1 cellular context compared by ENCODE assay signal in the genomic region with DNA sequence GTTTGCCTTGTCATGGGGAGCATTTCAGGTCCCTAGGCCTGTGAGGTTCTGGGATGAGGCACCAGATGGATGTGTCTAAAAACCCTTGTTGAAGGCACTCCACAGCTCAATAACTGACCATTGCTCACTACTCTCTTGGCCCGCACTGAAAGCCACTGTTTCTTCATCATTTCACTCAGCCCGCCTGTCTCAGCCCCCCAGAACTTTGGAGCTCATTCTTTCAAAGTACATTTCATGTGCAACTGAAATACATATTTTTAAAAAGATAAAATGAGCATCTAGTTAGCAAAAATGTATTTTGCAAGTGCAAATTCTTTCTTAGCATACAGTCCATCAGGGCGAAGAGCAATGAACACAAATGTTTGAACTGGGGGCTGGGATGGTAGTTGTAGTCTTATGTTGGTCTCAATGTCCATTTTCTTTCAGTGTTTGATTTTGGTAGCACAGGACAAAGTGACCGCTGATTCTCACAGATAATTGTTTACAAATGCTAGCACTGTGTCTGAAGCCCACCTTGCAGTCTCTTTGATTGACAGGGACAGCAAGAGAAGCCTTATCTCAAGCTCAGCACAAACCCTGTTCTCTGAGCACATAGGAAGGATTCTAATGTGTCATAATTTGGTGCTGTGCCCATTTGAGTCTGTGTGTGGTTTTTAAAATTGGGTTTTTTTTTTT.
TF ChIP-seq lines count a peak whose summit lies in the region.

No MANE protein-coding gene starts in this region.

TF ChIP-seq in HepG2, 621 proteins besides CTCF, POLR2A, EP300 and RAD21 (continued from another document):
- TF ChIP-seq, protein P1, sequence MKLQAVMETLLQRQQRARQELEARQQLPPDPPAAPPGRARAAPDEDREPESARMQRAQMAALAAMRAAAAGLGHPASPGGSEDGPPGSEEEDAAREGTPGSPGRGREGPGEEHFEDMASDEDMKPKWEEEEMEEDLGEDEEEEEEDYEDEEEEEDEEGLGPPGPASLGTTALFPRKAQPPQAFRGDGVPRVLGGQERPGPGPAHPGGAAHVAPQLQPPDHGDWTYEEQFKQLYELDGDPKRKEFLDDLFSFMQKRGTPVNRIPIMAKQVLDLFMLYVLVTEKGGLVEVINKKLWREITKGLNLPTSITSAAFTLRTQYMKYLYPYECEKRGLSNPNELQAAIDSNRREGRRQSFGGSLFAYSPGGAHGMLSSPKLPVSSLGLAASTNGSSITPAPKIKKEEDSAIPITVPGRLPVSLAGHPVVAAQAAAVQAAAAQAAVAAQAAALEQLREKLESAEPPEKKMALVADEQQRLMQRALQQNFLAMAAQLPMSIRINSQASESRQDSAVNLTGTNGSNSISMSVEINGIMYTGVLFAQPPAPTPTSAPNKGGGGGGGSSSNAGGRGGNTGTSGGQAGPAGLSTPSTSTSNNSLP (IDR thresholded peaks at IDR 0.05; ENCODE audit: low read depth, low read length): peak; percentile 90
- TF ChIP-seq ELF3 (CRISPR knock-in tag; IDR thresholded peaks at IDR 0.05): peak; percentile 55; the same call in 1 of the 2 replicates
- TF ChIP-seq KAT8 (CRISPR knock-in tag; IDR thresholded peaks at IDR 0.05): 0 out of 2 replicates have a peak, but pooled peaks have one; percentile 35
- TF ChIP-seq RXRB (CRISPR knock-in tag; IDR thresholded peaks at IDR 0.05; ENCODE audit: borderline replicate concordance): peak; percentile 54; the same call in 1 of the 2 replicates
- TF ChIP-seq HDAC2 (CRISPR knock-in tag; IDR thresholded peaks at IDR 0.05): peak; percentile 82
- peak; percentile 66 for TF ChIP-seq TBX2 (CRISPR knock-in tag; IDR thresholded peaks at IDR 0.05; ENCODE audit: borderline replicate concordance)
- TF ChIP-seq ZNF207 (IDR thresholded peaks at IDR 0.05; ENCODE audit: borderline replicate concordance): no peak
- TF ChIP-seq ZNF557 (CRISPR knock-in tag; IDR thresholded peaks at IDR 0.05): 0 out of 2 replicates have a peak, but pooled peaks have one; percentile 48
- no peak for TF ChIP-seq SOX13 (IDR thresholded peaks at IDR 0.05)
- TF ChIP-seq SOX13 (CRISPR knock-in tag; conservative IDR thresholded peaks at IDR 0.05 in 1 of 2, IDR thresholded peaks at IDR 0.05 in 1 of 2): peak in 1 of 2 experiments; percentile 80; a peak in 2 of 4 replicates
- TF ChIP-seq SIX1 (CRISPR knock-in tag; IDR thresholded peaks at IDR 0.05; ENCODE audit: borderline replicate concordance): peak; percentile 57
- TF ChIP-seq YEATS2 (CRISPR knock-in tag; IDR thresholded peaks at IDR 0.05; ENCODE audit: borderline replicate concordance): peak; percentile 49; the same call in 1 of the 2 replicates
- TF ChIP-seq ZNF343 (CRISPR knock-in tag; IDR thresholded peaks at IDR 0.05): no peak
- no peak for TF ChIP-seq FOXA1 (IDR thresholded peaks at IDR 0.05)
- peak; percentile 77 for TF ChIP-seq FOXA1 (CRISPR knock-in tag; IDR thresholded peaks at IDR 0.05)
- peak; percentile 82 for TF ChIP-seq PHF21A (CRISPR knock-in tag; IDR thresholded peaks at IDR 0.05)
- no peak for TF ChIP-seq HNRNPL (IDR thresholded peaks at IDR 0.05; ENCODE audit: low read depth, low read length)
- peak; percentile 45; the same call in 1 of the 2 replicates for TF ChIP-seq GATA4 (IDR thresholded peaks at IDR 0.05; ENCODE audit: borderline replicate concordance, low read depth)
- peak; percentile 11; the same call in 1 of the 2 replicates for TF ChIP-seq ZNF737 (CRISPR knock-in tag; IDR thresholded peaks at IDR 0.05; ENCODE audit: borderline replicate concordance)
- no peak for TF ChIP-seq TCF12 (IDR thresholded peaks at IDR 0.05)
- TF ChIP-seq TCF12 (CRISPR knock-in tag; IDR thresholded peaks at IDR 0.05): no peak
- TF ChIP-seq, protein P2, sequence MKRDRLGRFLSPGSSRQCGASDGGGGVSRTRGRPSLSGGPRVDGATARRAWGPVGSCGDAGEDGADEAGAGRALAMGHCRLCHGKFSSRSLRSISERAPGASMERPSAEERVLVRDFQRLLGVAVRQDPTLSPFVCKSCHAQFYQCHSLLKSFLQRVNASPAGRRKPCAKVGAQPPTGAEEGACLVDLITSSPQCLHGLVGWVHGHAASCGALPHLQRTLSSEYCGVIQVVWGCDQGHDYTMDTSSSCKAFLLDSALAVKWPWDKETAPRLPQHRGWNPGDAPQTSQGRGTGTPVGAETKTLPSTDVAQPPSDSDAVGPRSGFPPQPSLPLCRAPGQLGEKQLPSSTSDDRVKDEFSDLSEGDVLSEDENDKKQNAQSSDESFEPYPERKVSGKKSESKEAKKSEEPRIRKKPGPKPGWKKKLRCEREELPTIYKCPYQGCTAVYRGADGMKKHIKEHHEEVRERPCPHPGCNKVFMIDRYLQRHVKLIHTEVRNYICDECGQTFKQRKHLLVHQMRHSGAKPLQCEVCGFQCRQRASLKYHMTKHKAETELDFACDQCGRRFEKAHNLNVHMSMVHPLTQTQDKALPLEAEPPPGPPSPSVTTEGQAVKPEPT (CRISPR knock-in tag; IDR thresholded peaks at IDR 0.05; ENCODE audit: low read depth): no peak
- peak; percentile 80 for TF ChIP-seq FOXA3 (CRISPR knock-in tag; IDR thresholded peaks at IDR 0.05)
- TF ChIP-seq, protein P3, sequence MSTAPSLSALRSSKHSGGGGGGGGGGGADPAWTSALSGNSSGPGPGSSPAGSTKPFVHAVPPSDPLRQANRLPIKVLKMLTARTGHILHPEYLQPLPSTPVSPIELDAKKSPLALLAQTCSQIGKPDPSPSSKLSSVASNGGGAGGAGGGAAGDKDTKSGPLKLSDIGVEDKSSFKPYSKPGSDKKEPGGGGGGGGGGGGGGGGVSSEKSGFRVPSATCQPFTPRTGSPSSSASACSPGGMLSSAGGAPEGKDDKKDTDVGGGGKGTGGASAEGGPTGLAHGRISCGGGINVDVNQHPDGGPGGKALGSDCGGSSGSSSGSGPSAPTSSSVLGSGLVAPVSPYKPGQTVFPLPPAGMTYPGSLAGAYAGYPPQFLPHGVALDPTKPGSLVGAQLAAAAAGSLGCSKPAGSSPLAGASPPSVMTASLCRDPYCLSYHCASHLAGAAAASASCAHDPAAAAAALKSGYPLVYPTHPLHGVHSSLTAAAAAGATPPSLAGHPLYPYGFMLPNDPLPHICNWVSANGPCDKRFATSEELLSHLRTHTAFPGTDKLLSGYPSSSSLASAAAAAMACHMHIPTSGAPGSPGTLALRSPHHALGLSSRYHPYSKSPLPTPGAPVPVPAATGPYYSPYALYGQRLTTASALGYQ (CRISPR knock-in tag; IDR thresholded peaks at IDR 0.05): 0 out of 2 replicates have a peak, but pooled peaks have one; percentile 51
- TF ChIP-seq RCOR2 (CRISPR knock-in tag; IDR thresholded peaks at IDR 0.05): peak; percentile 81
- TF ChIP-seq ZKSCAN1 (IDR thresholded peaks at IDR 0.05; ENCODE audit: low read length): no peak
- TF ChIP-seq ZBTB8A (CRISPR knock-in tag; IDR thresholded peaks at IDR 0.05; ENCODE audit: borderline replicate concordance, low read depth): no peak
- TF ChIP-seq ARNT2 (CRISPR knock-in tag; IDR thresholded peaks at IDR 0.05; ENCODE audit: low read depth): no peak
